ENCODE assay signal across 1 cellular context in genomic region chr3:182682263-182683229, GRCh38.
A peak's percentile ranks its signal among the peaks of the same experiment; 100 is the strongest.
TF ChIP-seq lines count a peak whose summit lies in the region.

No MANE protein-coding gene starts in this region.

TF ChIP-seq in HepG2, 621 proteins besides CTCF, POLR2A, EP300 and RAD21 (continued from another document and continues in another):
- no peak for TF ChIP-seq TERF1 (CRISPR knock-in tag; IDR thresholded peaks at IDR 0.05)
- no peak for TF ChIP-seq PLRG1 (conservative IDR thresholded peaks at IDR 0.05)
- no peak for TF ChIP-seq ZNF30 (CRISPR knock-in tag; IDR thresholded peaks at IDR 0.05)
- TF ChIP-seq ZNF850 (CRISPR knock-in tag; conservative IDR thresholded peaks at IDR 0.05) = no peak
- no peak for TF ChIP-seq ZNF20 (CRISPR knock-in tag; IDR thresholded peaks at IDR 0.05)
- peak; percentile 22; the same call in 1 of the 2 replicates for TF ChIP-seq MAX (IDR thresholded peaks at IDR 0.05)
- no peak for TF ChIP-seq RBFOX2 (IDR thresholded peaks at IDR 0.05; ENCODE audit: low read depth, low read length)
- TF ChIP-seq TCF7L2 (IDR thresholded peaks at IDR 0.05; ENCODE audit: low read depth, low read length) = no peak
- TF ChIP-seq ZNF709 (CRISPR knock-in tag; IDR thresholded peaks at IDR 0.05) = no peak
- no peak for TF ChIP-seq SMYD3 (CRISPR knock-in tag; IDR thresholded peaks at IDR 0.05)
- TF ChIP-seq ZBTB40 (IDR thresholded peaks at IDR 0.05) = no peak
- TF ChIP-seq ZBTB40 (CRISPR knock-in tag; IDR thresholded peaks at IDR 0.05) = no peak
- no peak for TF ChIP-seq SP140L (CRISPR knock-in tag; IDR thresholded peaks at IDR 0.05; ENCODE audit: borderline replicate concordance)
- TF ChIP-seq ZHX2 (IDR thresholded peaks at IDR 0.05; ENCODE audit: low read depth) = no peak
- TF ChIP-seq ZHX2 (CRISPR knock-in tag; IDR thresholded peaks at IDR 0.05; ENCODE audit: borderline replicate concordance) = peak; percentile 58; the same call in 1 of the 2 replicates
- TF ChIP-seq U2AF1 (optimal IDR thresholded peaks at IDR 0.05; ENCODE audit: low read depth, low read length) = no peak
- TF ChIP-seq MXD1 (CRISPR knock-in tag; IDR thresholded peaks at IDR 0.05) = no peak
- no peak for TF ChIP-seq ZNF296 (CRISPR knock-in tag; conservative IDR thresholded peaks at IDR 0.05)
- 0 out of 2 replicates have a peak, but pooled peaks have one; percentile 17 for TF ChIP-seq KAT8 (CRISPR knock-in tag; IDR thresholded peaks at IDR 0.05)
- no peak for TF ChIP-seq MTF2 (CRISPR knock-in tag; IDR thresholded peaks at IDR 0.05; ENCODE audit: borderline replicate concordance)
- no peak for TF ChIP-seq ZMYM4 (CRISPR knock-in tag; IDR thresholded peaks at IDR 0.05)
- no peak for TF ChIP-seq ZNF703 (CRISPR knock-in tag; IDR thresholded peaks at IDR 0.05; ENCODE audit: borderline replicate concordance)
- TF ChIP-seq ZFP41 (CRISPR knock-in tag; IDR thresholded peaks at IDR 0.05; ENCODE audit: borderline replicate concordance) = no peak
- no peak for TF ChIP-seq NR0B2 (CRISPR knock-in tag; IDR thresholded peaks at IDR 0.05)
- no peak for TF ChIP-seq PHF20 (CRISPR knock-in tag; IDR thresholded peaks at IDR 0.05)
- TF ChIP-seq PATZ1 (CRISPR knock-in tag; IDR thresholded peaks at IDR 0.05) = peak; percentile 63; the same call in 1 of the 2 replicates
- no peak for TF ChIP-seq ZNF670 (CRISPR knock-in tag; IDR thresholded peaks at IDR 0.05; ENCODE audit: borderline replicate concordance)
- TF ChIP-seq ZNF33B (CRISPR knock-in tag; IDR thresholded peaks at IDR 0.05) = no peak
- TF ChIP-seq NFYC (CRISPR knock-in tag; IDR thresholded peaks at IDR 0.05) = no peak
- TF ChIP-seq ZNF331 (CRISPR knock-in tag; IDR thresholded peaks at IDR 0.05) = no peak
- TF ChIP-seq ZNF530 (CRISPR knock-in tag; IDR thresholded peaks at IDR 0.05; ENCODE audit: low read depth) = no peak
- no peak for TF ChIP-seq MXD4 (CRISPR knock-in tag; IDR thresholded peaks at IDR 0.05)
- TF ChIP-seq ZNF83 (CRISPR knock-in tag; IDR thresholded peaks at IDR 0.05; ENCODE audit: borderline replicate concordance) = no peak
- peak; percentile 78; the same call in 1 of the 2 replicates for TF ChIP-seq EED (CRISPR knock-in tag; IDR thresholded peaks at IDR 0.05)
- peak; percentile 80 for TF ChIP-seq GABPB1 (CRISPR knock-in tag; IDR thresholded peaks at IDR 0.05)
- TF ChIP-seq RAD51 (IDR thresholded peaks at IDR 0.05; ENCODE audit: borderline replicate concordance) = no peak
- no peak for TF ChIP-seq ZNF33A (CRISPR knock-in tag; IDR thresholded peaks at IDR 0.05; ENCODE audit: borderline replicate concordance)
- no peak for TF ChIP-seq ZNF737 (CRISPR knock-in tag; IDR thresholded peaks at IDR 0.05; ENCODE audit: borderline replicate concordance)
- TF ChIP-seq AFF4 (CRISPR knock-in tag; IDR thresholded peaks at IDR 0.05) = no peak
- TF ChIP-seq ZSCAN31 (CRISPR knock-in tag; IDR thresholded peaks at IDR 0.05; ENCODE audit: low read depth) = no peak
- no peak for TF ChIP-seq DNMT3B (CRISPR knock-in tag; conservative IDR thresholded peaks at IDR 0.05)
